ENCODE assay signal across 9 cellular contexts in genomic region chr1:21149430-21149861, GRCh38. TPM values are rescaled to one million over a fixed set of nuclear protein-coding genes. Genes with fewer than 3 reads are reported as not detected.
DNase-seq lines count a peak whose midpoint lies in the region; ATAC-seq and TF ChIP-seq lines count a peak whose summit lies in the region.
"Had no signal": no experiment of that assay in that cellular context is flagged by ENCODE, and none has a peak within 500 bp of the region (broad histone marks: within the 10 kb centered on the region; RNA-seq: fewer than 3 reads in every experiment).

No MANE protein-coding gene starts in this region.

- H2AK5ac ChIP-seq in mesendoderm (ENCODE audit: low read length): no peak overlapping the region

- no peaks in the 10 kb centered on the region for H3K9me3 Mint-ChIP-seq in activated CD4-positive, alpha-beta T cell treated with anti-CD3 and anti-CD28 coated beads for 36 hours (ENCODE audit: low read depth)
- H3K9me3 Mint-ChIP-seq in activated CD4-positive, alpha-beta T cell treated with anti-CD3 and anti-CD28 coated beads, Interleukin-2, amount 10 ng/mL, durations not matched to agents 24 days and 14 days: no peaks in the 10 kb centered on the region

- no CpG with 5 or more reads among the region's 3 CpGs for WGBS in mesendoderm (ENCODE audit: extremely low coverage, insufficient coverage, low lambda C conversion rate)

- intact Hi-C loops in A673 (cut with micrococcal nuclease; ENCODE audit: unreplicated experiment): no loop called here
- intact Hi-C loops in activated CD4-positive, alpha-beta T cell treated with anti-CD3 and anti-CD28 coated beads for 36 hours (cut with DNase I, micrococcal nuclease): no loop called here
- intact Hi-C loops in activated CD4-positive, alpha-beta T cell treated with anti-CD3 and anti-CD28 coated beads, Interleukin-2, amount 10 ng/mL, durations not matched to agents 24 days and 14 days (cut with micrococcal nuclease): no loop called here

- no peak overlapping the region for H3K27ac Mint-ChIP-seq in activated CD4-positive, alpha-beta T cell treated with anti-CD3 and anti-CD28 coated beads for 36 hours
- H3K27ac Mint-ChIP-seq in activated CD4-positive, alpha-beta T cell treated with anti-CD3 and anti-CD28 coated beads, Interleukin-2, amount 10 ng/mL, durations not matched to agents 24 days and 14 days: no peak overlapping the region

- BruUV-seq in A673 (replicated peaks; lab: Mats Ljungman, UMichigan): no TSS peak

- H3K18ac ChIP-seq in mesendoderm (ENCODE audit: low read length): no peak overlapping the region

- no peak overlapping the region for H4K8ac ChIP-seq in mesendoderm (ENCODE audit: low read depth, low read length)

- CTCF ChIA-PET in A673 (lab: Charles Lee): no interaction called here
- CTCF ChIA-PET in activated CD4-positive, alpha-beta T cell treated with anti-CD3 and anti-CD28 coated beads for 36 hours (lab: Charles Lee): interaction anchor here (0.8 kb wide), 1 partner anchor 46 kb away, joined by 3 read pairs; no protein-coding TSS in a partner anchor

- no peak overlapping the region for H3K4ac ChIP-seq in mesendoderm (ENCODE audit: low read depth, low read length)

- no peaks in the 10 kb centered on the region for H3K27me3 Mint-ChIP-seq in activated CD4-positive, alpha-beta T cell treated with anti-CD3 and anti-CD28 coated beads for 36 hours
- no peaks in the 10 kb centered on the region for H3K27me3 Mint-ChIP-seq in activated CD4-positive, alpha-beta T cell treated with anti-CD3 and anti-CD28 coated beads, Interleukin-2, amount 10 ng/mL, durations not matched to agents 24 days and 14 days

- peaks cover 4% of the 10 kb centered on the region for H3K36me3 ChIP-seq in A673 (ENCODE audit: insufficient read depth, low read length, poor library complexity, severe bottlenecking)
- no peaks in the 10 kb centered on the region for H3K36me3 ChIP-seq in mesendoderm (ENCODE audit: control insufficient read depth, insufficient read depth, low read length)

- no peak for TF ChIP-seq CTCF in A673 (conservative IDR thresholded peaks at IDR 0.05; ENCODE audit: low read depth, low read length)

- no peak overlapping the region for H2BK15ac ChIP-seq in mesendoderm (replicated peaks; ENCODE audit: low read depth)

- H3K36me3 Mint-ChIP-seq in activated CD4-positive, alpha-beta T cell treated with anti-CD3 and anti-CD28 coated beads for 36 hours (ENCODE audit: low read depth): peaks cover 12% of the 10 kb centered on the region
- H3K36me3 Mint-ChIP-seq in activated CD4-positive, alpha-beta T cell treated with anti-CD3 and anti-CD28 coated beads, Interleukin-2, amount 10 ng/mL, durations not matched to agents 24 days and 14 days (ENCODE audit: low read depth): peaks cover 22% of the 10 kb centered on the region

- H3K4me1 ChIP-seq in A673 (ENCODE audit: insufficient read depth, low read length, poor library complexity, severe bottlenecking) (peaks cover 24% of the 10 kb centered on the region), mesendoderm (ENCODE audit: control insufficient read depth, low read depth, low read length) (no peaks in the 10 kb centered on the region)

- H3K4me2 ChIP-seq in mesendoderm (ENCODE audit: low read length): no peak overlapping the region

- H3K23ac ChIP-seq in mesendoderm (ENCODE audit: low read length): peak overlapping the region; percentile 1

- no peak overlapping the region for H3K56ac ChIP-seq in mesendoderm (ENCODE audit: low read length)

- H3K4me3 ChIP-seq in A673 (ENCODE audit: low read depth, low read length, poor library complexity, severe bottlenecking) (no peak overlapping the region), mesendoderm (ENCODE audit: low read length) (no peak overlapping the region)

- no peaks in the 10 kb centered on the region for H3K9me3 ChIP-seq in A673 (ENCODE audit: low read depth, low read length, poor library complexity, severe bottlenecking)

- no peak overlapping the region for H2BK5ac ChIP-seq in mesendoderm (ENCODE audit: low read length)

- peak; percentile 22 for DNase-seq in A673 (ENCODE audit: low spot score)
- peak; percentile 57 for DNase-seq in NCI-H2029 treated with DMSO at 0.1 percent for 48 hours (lab: John Stamatoyannopoulos, UW)
- DNase-seq in dedifferentiated amniotic fluid mesenchymal stem cell (ENCODE audit: extremely low spot score): peak; percentile 62
- peak; percentile 78 for DNase-seq in mesendoderm
- no peak for DNase-seq in activated CD4-positive, alpha-beta T cell treated with anti-CD3 and anti-CD28 coated beads for 36 hours
- DNase-seq in activated CD4-positive, alpha-beta T cell treated with anti-CD3 and anti-CD28 coated beads, Interleukin-2, amount 10 ng/mL, durations not matched to agents 24 days and 14 days: no peak
- DNase-seq: NCI-H510A had no signal

- ATAC-seq in activated CD4-positive, alpha-beta T cell treated with anti-CD3 and anti-CD28 coated beads for 36 hours: no peak
- no peak for ATAC-seq in GM21619 (IDR thresholded peaks at IDR 0.05; ENCODE audit: unreplicated experiment)
- ATAC-seq in GM21529 (IDR thresholded peaks at IDR 0.05; ENCODE audit: unreplicated experiment): no peak

- H3K79me2 ChIP-seq in mesendoderm (ENCODE audit: control insufficient read depth, insufficient read depth, low read length): peaks cover 19% of the 10 kb centered on the region

- peaks cover 15% of the 10 kb centered on the region for H3K79me1 ChIP-seq in mesendoderm (ENCODE audit: low read length)

- no peak overlapping the region for H2BK120ac ChIP-seq in mesendoderm (ENCODE audit: low read depth, low read length)

- no peak overlapping the region for H3K4me3 Mint-ChIP-seq in activated CD4-positive, alpha-beta T cell treated with anti-CD3 and anti-CD28 coated beads for 36 hours
- no peak overlapping the region for H3K4me3 Mint-ChIP-seq in activated CD4-positive, alpha-beta T cell treated with anti-CD3 and anti-CD28 coated beads, Interleukin-2, amount 10 ng/mL, durations not matched to agents 24 days and 14 days

- no peaks in the 10 kb centered on the region for H3K27me3 ChIP-seq in A673 (replicated peaks; ENCODE audit: insufficient read depth, low read depth, low read length, poor library complexity)
- no peaks in the 10 kb centered on the region for H3K27me3 ChIP-seq in mesendoderm (ENCODE audit: insufficient read depth, low read length, poor library complexity)

- H3K4me1 Mint-ChIP-seq in activated CD4-positive, alpha-beta T cell treated with anti-CD3 and anti-CD28 coated beads for 36 hours: peaks cover 4% of the 10 kb centered on the region
- H3K4me1 Mint-ChIP-seq in activated CD4-positive, alpha-beta T cell treated with anti-CD3 and anti-CD28 coated beads, Interleukin-2, amount 10 ng/mL, durations not matched to agents 24 days and 14 days: peaks cover 5% of the 10 kb centered on the region

- POLR2A ChIA-PET in A673 (lab: Charles Lee; ENCODE audit: low non-redundant PET): no interaction called here
- POLR2A ChIA-PET in activated CD4-positive, alpha-beta T cell treated with anti-CD3 and anti-CD28 coated beads for 36 hours (lab: Charles Lee): no interaction called here

- H4K5ac ChIP-seq in mesendoderm (ENCODE audit: low read length): no peak overlapping the region

- H3K9ac ChIP-seq in mesendoderm (ENCODE audit: low read length): no peak overlapping the region

- H3K27ac ChIP-seq in A673 (ENCODE audit: low read depth, low read length, poor library complexity, severe bottlenecking) (no peak overlapping the region), mesendoderm (ENCODE audit: low read depth, low read length) (no peak overlapping the region)

RNA-seq across cellular contexts. Expression of gene EIF4G3, which starts 27.3 kb away (rescaled TPM):
- total RNA-seq in A673 (2021): 84.7 and 86.8 TPM in 2 replicates
- 59.6 TPM for polyA plus RNA-seq in mesendoderm (2013, experiment 1 of 2)
- 61.5 TPM for polyA plus RNA-seq in mesendoderm (2013, experiment 2 of 2)
- total RNA-seq in activated CD4-positive, alpha-beta T cell treated with anti-CD3 and anti-CD28 coated beads for 36 hours: 10 to 100 TPM; 47.0 to 55.0 TPM
- total RNA-seq in activated CD4-positive, alpha-beta T cell treated with anti-CD3 and anti-CD28 coated beads, Interleukin-2, amount 10 ng/mL, durations not matched to agents 24 days and 14 days: 64.0 and 66.8 TPM in 2 replicates

Comparison
In these comparisons a context has a peak if more than half of its experiments do, and no peak if none do; other contexts are left out.
1. DNase-seq: peak in A673 (single experiment), NCI-H2029 treated with DMSO at 0.1 percent for 48 hours (single experiment), dedifferentiated amniotic fluid mesenchymal stem cell (single experiment) and mesendoderm (single experiment); none in activated CD4-positive, alpha-beta T cell treated with anti-CD3 and anti-CD28 coated beads for 36 hours (single experiment) and activated CD4-positive, alpha-beta T cell treated with anti-CD3 and anti-CD28 coated beads, Interleukin-2, amount 10 ng/mL, durations not matched to agents 24 days and 14 days (single experiment).